Comparison of ENCODE assay signal across 15 cellular contexts in the genomic region with DNA sequence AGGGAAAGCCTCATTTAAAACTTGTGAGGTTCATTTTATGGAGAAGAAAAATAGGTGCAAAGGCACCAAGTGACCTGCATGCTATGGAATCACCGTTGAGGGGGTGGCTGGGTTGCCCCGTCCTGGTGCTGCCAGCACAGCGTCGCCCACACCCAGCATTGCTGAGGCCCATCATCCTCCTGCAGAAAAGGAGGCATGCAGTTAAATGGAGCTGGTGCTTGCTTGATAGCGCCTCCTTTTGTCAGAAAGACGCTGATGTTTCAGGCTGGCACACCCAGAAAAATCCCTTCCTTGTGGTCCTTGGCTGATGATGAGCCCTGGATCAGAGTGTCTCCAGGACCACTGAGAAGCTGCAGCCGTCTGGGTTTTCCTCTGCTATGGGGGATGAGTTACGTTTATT. TPM values are rescaled to one million over a fixed set of nuclear protein-coding genes. Genes with fewer than 3 reads are reported as not detected.
DNase-seq lines count a peak whose midpoint lies in the region; FAIRE-seq and TF ChIP-seq lines count a peak whose summit lies in the region.
"Had no signal": no experiment of that assay in that cellular context is flagged by ENCODE, and none has a peak within 500 bp of the region (broad histone marks: within the 10 kb centered on the region; RNA-seq: fewer than 3 reads in every experiment).

No MANE protein-coding gene starts in this region.

- H3K4ac ChIP-seq in H1 (replicated peaks; ENCODE audit: insufficient read length, low read depth, low read length): no peak overlapping the region

- no peaks in the 10 kb centered on the region for H3F3A ChIP-seq in OCI-LY1 (ENCODE audit: insufficient read depth, low read length)

- no peak overlapping the region for H4K8ac ChIP-seq in H1 (ENCODE audit: extremely low read depth, insufficient read depth, low read length)

- H3K4me3 ChIP-seq in GM12864 (ENCODE audit: low read depth, low read length) (no peak overlapping the region), OCI-LY1 (ENCODE audit: low read depth, low read length, poor library complexity, severe bottlenecking) (no peak overlapping the region), H1 (ENCODE audit: extremely low read depth in 1 of 4, insufficient read depth in 2 of 4, low read depth in 3 of 4, low read length in 4 of 4) (no peak overlapping the region)
- H3K4me3 ChIP-seq: BLaER1, skin epidermis had no signal

- H3K36me3 ChIP-seq in OCI-LY1 (ENCODE audit: insufficient read depth, low read length) (no peaks in the 10 kb centered on the region), H1 (ENCODE audit: control insufficient read depth in 2 of 4, insufficient read depth in 4 of 4, low read length in 3 of 4) (peaks cover 0 to 6% (median 0%) of the 10 kb centered on the region in 4 experiments; a peak in 1 of 8 replicates)

- H2AFZ ChIP-seq in OCI-LY1 (ENCODE audit: low read length): no peak overlapping the region
- H2AFZ ChIP-seq in H1 (ENCODE audit: low read length): no peak overlapping the region

- peak; percentile 30 to 31 for DNase-seq in AML-193 (lab: John Stamatoyannopoulos, UW)
- DNase-seq in GM12864 (ENCODE audit: low read depth): no peak
- DNase-seq in H1 (ENCODE audit: low read depth in 1 of 2, low spot score in 2 of 2): no peak
- no peak for DNase-seq in G401 (ENCODE audit: low spot score)
- DNase-seq in activated CD4-positive, CD25-positive, alpha-beta regulatory T cell treated with anti-CD3 and anti-CD28 coated beads, Interleukin-2, amount 50 U/mL, for 72 hours: no peak
- no peak for DNase-seq in SIG-M5 (lab: John Stamatoyannopoulos, UW)
- DNase-seq in DMS153 (lab: John Stamatoyannopoulos, UW): no peak
- DNase-seq: mesenchymal stem cell, NCI-H1694 treated with DMSO at 0.1 percent for 48 hours, NCI-H524 had no signal

- H2BK12ac ChIP-seq in H1 (ENCODE audit: low read depth, low read length): no peak overlapping the region

- no peak overlapping the region for H3K14ac ChIP-seq in H1 (ENCODE audit: insufficient read length)

- no peaks in the 10 kb centered on the region for H3K79me1 ChIP-seq in H1 (ENCODE audit: low read depth, low read length)

- H3K9ac ChIP-seq in OCI-LY1 (ENCODE audit: low read length): no peak overlapping the region
- H3K9ac ChIP-seq in H1 (replicated peaks in 1 of 4; ENCODE audit: extremely low read depth in 1 of 4, low read depth in 3 of 4, low read length in 3 of 4): no peak overlapping the region
- H3K9ac ChIP-seq: BLaER1 had no signal

- no peak overlapping the region for H2BK5ac ChIP-seq in H1 (ENCODE audit: low read depth, low read length)

- CTCF ChIA-PET in H1 (lab: Charles Lee; ENCODE audit: partially characterized antibody): interaction anchor here (0.8 to 4.3 kb wide), 16 partner anchors 9 to 617 kb away, joined by 3 to 38 read pairs (median 4); no protein-coding TSS in a partner anchor

- peak; percentile 15 for TF ChIP-seq CTCF in GM12864 (IDR thresholded peaks at IDR 0.05; ENCODE audit: low read depth, low read length, missing control alignments)
- peak; percentile 66 for TF ChIP-seq CTCF in OCI-LY1 (IDR thresholded peaks at IDR 0.05; ENCODE audit: low read length)
- peak in 2 of 3 experiments; percentile 66 to 84; a peak in 3 of 4 replicates for TF ChIP-seq CTCF in H1 (IDR thresholded peaks at IDR 0.05; ENCODE audit: control extremely low read depth in 1 of 3, insufficient read depth in 1 of 3, low read depth in 1 of 3, low read length in 3 of 3)

- peak; percentile 19 for FAIRE-seq in H1 (lab: Jason Lieb, UNC)
- FAIRE-seq: TTC549 had no signal

- in situ Hi-C loops in G401 (cut with HindIII; ENCODE audit: low sequenced_read_pairs): no loop called here

- no peak overlapping the region for H3K56ac ChIP-seq in H1 (replicated peaks; ENCODE audit: insufficient read length, low read depth, low read length)

- H3K23me2 ChIP-seq in H1 (ENCODE audit: low read depth, low read length): no peaks in the 10 kb centered on the region

- H3K27me3 ChIP-seq in OCI-LY1 (ENCODE audit: insufficient read depth, low read length) (no peaks in the 10 kb centered on the region), H1 (replicated peaks in 1 of 4; ENCODE audit: control insufficient read depth in 3 of 4, extremely low read depth in 1 of 4, insufficient read depth in 3 of 4, low read length in 3 of 4) (no peaks in the 10 kb centered on the region)
- H3K27me3 ChIP-seq: BLaER1, neutrophil had no signal

- H3K27ac ChIP-seq in OCI-LY1 (ENCODE audit: low read depth, low read length, poor library complexity, severe bottlenecking) (no peak overlapping the region), H1 (ENCODE audit: low read depth, low read length) (no peak overlapping the region)
- H3K27ac ChIP-seq: BLaER1, neutrophil, skin epidermis had no signal

- no peak overlapping the region for H2AK5ac ChIP-seq in H1 (ENCODE audit: low read depth, low read length)

- H4K20me1 ChIP-seq in OCI-LY1 (ENCODE audit: insufficient read depth, low read length): no peaks in the 10 kb centered on the region
- H4K20me1 ChIP-seq in H1 (replicated peaks in 1 of 2; ENCODE audit: control insufficient read depth in 1 of 2, insufficient read depth in 2 of 2, low read length in 2 of 2): peaks cover 0 to 3% of the 10 kb centered on the region in 2 experiments
- H4K20me1 ChIP-seq: BLaER1 had no signal

- no peak for TF ChIP-seq POLR2A in H1 (IDR thresholded peaks at IDR 0.05; ENCODE audit: control extremely low read depth in 1 of 2, low read depth in 2 of 2, low read length in 2 of 2)

- no peaks in the 10 kb centered on the region for H3K9me3 ChIP-seq in OCI-LY1 (ENCODE audit: low read length)
- no peaks in the 10 kb centered on the region for H3K9me3 ChIP-seq in H1 (ENCODE audit: insufficient read depth in 2 of 2, low read depth in 1 of 2, low read length in 1 of 2)
- H3K9me3 ChIP-seq: BLaER1, neutrophil had no signal

- H3K4me1 ChIP-seq in OCI-LY1 (ENCODE audit: insufficient read depth, low read length, severe bottlenecking) (peaks cover 20% of the 10 kb centered on the region), H1 (replicated peaks in 1 of 4; ENCODE audit: control insufficient read depth in 3 of 4, insufficient read depth in 4 of 4, low read length in 3 of 4) (peaks cover 7 to 12% (median 9%) of the 10 kb centered on the region in 4 experiments)

- no peak overlapping the region for H2BK20ac ChIP-seq in H1 (ENCODE audit: low read length)

- H2BK15ac ChIP-seq in H1 (ENCODE audit: low read length): no peak overlapping the region

- WGBS in H1 (ENCODE audit: extremely low coverage in 1 of 2, insufficient coverage in 1 of 2, insufficient read length in 1 of 2, insufficient replicate concordance in 2 of 2, low coverage in 1 of 2, low lambda C conversion rate in 2 of 2, missing lambda C conversion rate in 1 of 2), 2 experiments: 72% methylated on average over 8 of the region's 8 CpGs; no CpG with 5 or more reads in 1 of the 2 experiments

- TF ChIP-seq RAD21 in H1 (IDR thresholded peaks at IDR 0.05 in 1 of 2, conservative IDR thresholded peaks at IDR 0.05 in 1 of 2; ENCODE audit: low read depth in 2 of 2, low read length in 2 of 2): peak; percentile 75 to 77

- H2BK120ac ChIP-seq in H1 (replicated peaks; ENCODE audit: low read depth, low read length): no peak overlapping the region

- POLR2A ChIA-PET in H1 (lab: Charles Lee; ENCODE audit: partially characterized antibody): interaction anchor here (0.9 to 2.5 kb wide), 5 partner anchors 10 to 314 kb away, joined by 3 to 11 read pairs (median 3); a partner anchor contains a TSS

- H3K9me2 ChIP-seq in OCI-LY1 (ENCODE audit: low read depth, low read length): no peaks in the 10 kb centered on the region

- H3K4me2 ChIP-seq in OCI-LY1 (ENCODE audit: low read length): no peak overlapping the region
- no peak overlapping the region for H3K4me2 ChIP-seq in H1 (ENCODE audit: insufficient read depth in 1 of 2, low read depth in 2 of 2, low read length in 2 of 2)
- H3K4me2 ChIP-seq: BLaER1 had no signal

- no peak overlapping the region for H4K91ac ChIP-seq in H1 (replicated peaks; ENCODE audit: insufficient read length, low read length)

- H3K79me2 ChIP-seq in OCI-LY1 (ENCODE audit: insufficient read depth, low read length): no peaks in the 10 kb centered on the region
- H3K79me2 ChIP-seq in H1 (ENCODE audit: control insufficient read depth in 1 of 2, insufficient read depth in 2 of 2, low read length in 2 of 2): no peaks in the 10 kb centered on the region

- no peak overlapping the region for H4K5ac ChIP-seq in H1 (ENCODE audit: insufficient read length, low read depth, low read length)

- no peak overlapping the region for H3K23ac ChIP-seq in H1 (ENCODE audit: insufficient read length)

- TF ChIP-seq EP300 in H1 (IDR thresholded peaks at IDR 0.05; ENCODE audit: borderline replicate concordance in 1 of 2, low read depth in 2 of 2, low read length in 2 of 2): no peak

- H3K18ac ChIP-seq in H1 (ENCODE audit: extremely low read depth, low read length): no peak overlapping the region

TF ChIP-seq in H1, 55 proteins besides CTCF, POLR2A, EP300 and RAD21:
- TF ChIP-seq TEAD4 (IDR thresholded peaks at IDR 0.05; ENCODE audit: low read depth, low read length): no peak

RNA-seq across cellular contexts. Expression of a gene that starts 36.9 kb away (rescaled TPM):
- total RNA-seq in H1 (2021; fragmentation: NEBNext Ultra II Directional; extraction: Animal tissue kit (Norgen Biotek cat#: 25700)): 6.0 and 8.7 TPM in 2 replicates
- polyA plus RNA-seq in H1 (2011; rRNA removed): 8.7 and 10.3 TPM in 2 replicates
- 9.7 TPM for polyA plus RNA-seq in H1 (2011; cell fraction: cytosol; rRNA removed)
- 19.8 TPM for polyA plus RNA-seq in H1 (2011; cell fraction: nucleus; rRNA removed)
- 10.0 to 13.4 TPM (median 11.4 TPM) in 4 replicates for polyA plus RNA-seq in H1 (2012, experiment 1 of 2)
- polyA plus RNA-seq in H1 (2012, experiment 2 of 2): 4.7 TPM
- polyA plus RNA-seq in H1 (2013, experiment 1 of 2): 8.4 TPM
- 9.0 TPM for polyA plus RNA-seq in H1 (2013, experiment 2 of 2)
- polyA minus RNA-seq in H1 (2011; rRNA and poly(A)+ RNA removed): 5.3 and 7.8 TPM in 2 replicates
- 7.1 TPM for polyA minus RNA-seq in H1 (2011; cell fraction: cytosol; rRNA and poly(A)+ RNA removed)
- 14.8 TPM for polyA minus RNA-seq in H1 (2011; cell fraction: nucleus; rRNA and poly(A)+ RNA removed)
- 11.3 and 12.1 TPM in 2 replicates for total RNA-seq in G401 (2014; rRNA removed; shearing (Covaris generic))

Comparison
In these comparisons a context has a peak if more than half of its experiments do, and no peak if none do; other contexts are left out.
1. DNase-seq: peak in AML-193 (2 of 2); none in GM12864 (single experiment), H1 (0 of 2), G401 (single experiment), activated CD4-positive, CD25-positive, alpha-beta regulatory T cell treated with anti-CD3 and anti-CD28 coated beads, Interleukin-2, amount 50 U/mL, for 72 hours (single experiment), SIG-M5 (single experiment) and DMS153 (single experiment).
2. CTCF ChIP-seq: peak in every context shown above with its lines; median percentile 75 in H1; 66 in OCI-LY1; 15 in GM12864.